1 cellular context compared by ENCODE assay signal in the genomic region with DNA sequence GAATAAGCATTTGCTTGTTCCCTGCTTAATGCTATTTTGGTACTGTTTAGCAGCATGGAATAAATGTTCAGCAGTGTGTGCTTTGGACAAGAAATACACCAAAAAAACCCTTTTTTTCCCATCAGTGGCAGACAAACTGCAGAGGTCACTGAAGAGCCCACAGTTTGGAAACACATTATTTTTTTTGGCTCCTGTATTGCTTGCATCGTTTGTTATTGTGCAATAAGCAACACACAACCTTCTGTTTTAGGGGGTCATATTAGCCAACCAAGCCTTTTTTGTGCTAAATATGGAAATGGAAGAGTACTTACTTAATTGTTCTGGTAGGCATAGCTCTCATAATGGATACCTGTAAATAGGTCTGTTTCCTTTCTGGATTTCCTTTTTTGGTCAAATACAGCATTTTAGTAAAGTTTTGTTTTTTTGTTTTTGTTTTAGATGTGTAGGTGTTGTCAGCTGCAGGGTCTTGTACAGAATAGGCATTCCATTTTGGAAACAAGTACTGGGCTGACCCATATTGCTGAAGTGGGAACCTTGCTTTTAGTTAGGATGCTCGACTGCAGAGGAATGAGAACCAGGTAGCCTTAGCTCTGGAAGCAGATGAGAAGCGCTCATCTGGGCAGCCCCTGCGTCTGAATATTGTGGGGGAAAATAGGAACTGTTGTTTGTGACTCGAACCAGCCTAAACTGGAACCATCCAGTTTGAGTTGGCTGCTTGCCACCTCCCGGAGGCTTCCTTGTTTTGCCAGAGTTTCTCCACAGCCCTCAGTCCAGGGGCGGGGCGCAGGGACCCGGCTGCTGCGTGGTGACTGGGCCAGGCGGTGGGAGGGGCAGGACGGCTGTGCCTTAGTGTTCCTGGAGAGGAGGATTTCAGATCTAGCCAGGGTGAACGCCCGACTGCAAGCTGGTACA.
TF ChIP-seq lines count a peak whose summit lies in the region.

No MANE protein-coding gene starts in this region.

TF ChIP-seq in HepG2, 621 proteins besides CTCF, POLR2A, EP300 and RAD21 (continued from another document and continues in another):
- TF ChIP-seq, protein P1, sequence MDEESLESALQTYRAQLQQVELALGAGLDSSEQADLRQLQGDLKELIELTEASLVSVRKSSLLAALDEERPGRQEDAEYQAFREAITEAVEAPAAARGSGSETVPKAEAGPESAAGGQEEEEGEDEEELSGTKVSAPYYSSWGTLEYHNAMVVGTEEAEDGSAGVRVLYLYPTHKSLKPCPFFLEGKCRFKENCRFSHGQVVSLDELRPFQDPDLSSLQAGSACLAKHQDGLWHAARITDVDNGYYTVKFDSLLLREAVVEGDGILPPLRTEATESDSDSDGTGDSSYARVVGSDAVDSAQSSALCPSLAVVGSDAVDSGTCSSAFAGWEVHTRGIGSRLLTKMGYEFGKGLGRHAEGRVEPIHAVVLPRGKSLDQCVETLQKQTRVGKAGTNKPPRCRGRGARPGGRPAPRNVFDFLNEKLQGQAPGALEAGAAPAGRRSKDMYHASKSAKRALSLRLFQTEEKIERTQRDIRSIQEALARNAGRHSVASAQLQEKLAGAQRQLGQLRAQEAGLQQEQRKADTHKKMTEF (CRISPR knock-in tag; IDR thresholded peaks at IDR 0.05), result 0 out of 2 replicates have a peak, but pooled peaks have one; percentile 54
- TF ChIP-seq ZNF792 (CRISPR knock-in tag; IDR thresholded peaks at IDR 0.05), result peak; percentile 10; the same call in 1 of the 2 replicates
- TF ChIP-seq, protein P2, sequence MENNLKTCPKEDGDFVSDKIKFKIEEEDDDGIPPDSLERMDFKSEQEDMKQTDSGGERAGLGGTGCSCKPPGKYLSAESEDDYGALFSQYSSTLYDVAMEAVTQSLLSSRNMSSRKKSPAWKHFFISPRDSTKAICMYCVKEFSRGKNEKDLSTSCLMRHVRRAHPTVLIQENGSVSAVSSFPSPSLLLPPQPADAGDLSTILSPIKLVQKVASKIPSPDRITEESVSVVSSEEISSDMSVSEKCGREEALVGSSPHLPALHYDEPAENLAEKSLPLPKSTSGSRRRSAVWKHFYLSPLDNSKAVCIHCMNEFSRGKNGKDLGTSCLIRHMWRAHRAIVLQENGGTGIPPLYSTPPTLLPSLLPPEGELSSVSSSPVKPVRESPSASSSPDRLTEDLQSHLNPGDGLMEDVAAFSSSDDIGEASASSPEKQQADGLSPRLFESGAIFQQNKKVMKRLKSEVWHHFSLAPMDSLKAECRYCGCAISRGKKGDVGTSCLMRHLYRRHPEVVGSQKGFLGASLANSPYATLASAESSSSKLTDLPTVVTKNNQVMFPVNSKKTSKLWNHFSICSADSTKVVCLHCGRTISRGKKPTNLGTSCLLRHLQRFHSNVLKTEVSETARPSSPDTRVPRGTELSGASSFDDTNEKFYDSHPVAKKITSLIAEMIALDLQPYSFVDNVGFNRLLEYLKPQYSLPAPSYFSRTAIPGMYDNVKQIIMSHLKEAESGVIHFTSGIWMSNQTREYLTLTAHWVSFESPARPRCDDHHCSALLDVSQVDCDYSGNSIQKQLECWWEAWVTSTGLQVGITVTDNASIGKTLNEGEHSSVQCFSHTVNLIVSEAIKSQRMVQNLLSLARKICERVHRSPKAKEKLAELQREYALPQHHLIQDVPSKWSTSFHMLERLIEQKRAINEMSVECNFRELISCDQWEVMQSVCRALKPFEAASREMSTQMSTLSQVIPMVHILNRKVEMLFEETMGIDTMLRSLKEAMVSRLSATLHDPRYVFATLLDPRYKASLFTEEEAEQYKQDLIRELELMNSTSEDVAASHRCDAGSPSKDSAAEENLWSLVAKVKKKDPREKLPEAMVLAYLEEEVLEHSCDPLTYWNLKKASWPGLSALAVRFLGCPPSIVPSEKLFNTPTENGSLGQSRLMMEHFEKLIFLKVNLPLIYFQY (CRISPR knock-in tag; IDR thresholded peaks at IDR 0.05; ENCODE audit: borderline replicate concordance), result peak; percentile 77; the same call in 1 of the 2 replicates
- TF ChIP-seq HNRNPLL (IDR thresholded peaks at IDR 0.05; ENCODE audit: low read depth, low read length, poor library complexity, severe bottlenecking), result peak; percentile 41
- TF ChIP-seq, protein P3, sequence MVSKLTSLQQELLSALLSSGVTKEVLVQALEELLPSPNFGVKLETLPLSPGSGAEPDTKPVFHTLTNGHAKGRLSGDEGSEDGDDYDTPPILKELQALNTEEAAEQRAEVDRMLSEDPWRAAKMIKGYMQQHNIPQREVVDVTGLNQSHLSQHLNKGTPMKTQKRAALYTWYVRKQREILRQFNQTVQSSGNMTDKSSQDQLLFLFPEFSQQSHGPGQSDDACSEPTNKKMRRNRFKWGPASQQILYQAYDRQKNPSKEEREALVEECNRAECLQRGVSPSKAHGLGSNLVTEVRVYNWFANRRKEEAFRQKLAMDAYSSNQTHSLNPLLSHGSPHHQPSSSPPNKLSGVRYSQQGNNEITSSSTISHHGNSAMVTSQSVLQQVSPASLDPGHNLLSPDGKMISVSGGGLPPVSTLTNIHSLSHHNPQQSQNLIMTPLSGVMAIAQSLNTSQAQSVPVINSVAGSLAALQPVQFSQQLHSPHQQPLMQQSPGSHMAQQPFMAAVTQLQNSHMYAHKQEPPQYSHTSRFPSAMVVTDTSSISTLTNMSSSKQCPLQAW (CRISPR knock-in tag; IDR thresholded peaks at IDR 0.05), result peak; percentile 59
- TF ChIP-seq, protein P4, sequence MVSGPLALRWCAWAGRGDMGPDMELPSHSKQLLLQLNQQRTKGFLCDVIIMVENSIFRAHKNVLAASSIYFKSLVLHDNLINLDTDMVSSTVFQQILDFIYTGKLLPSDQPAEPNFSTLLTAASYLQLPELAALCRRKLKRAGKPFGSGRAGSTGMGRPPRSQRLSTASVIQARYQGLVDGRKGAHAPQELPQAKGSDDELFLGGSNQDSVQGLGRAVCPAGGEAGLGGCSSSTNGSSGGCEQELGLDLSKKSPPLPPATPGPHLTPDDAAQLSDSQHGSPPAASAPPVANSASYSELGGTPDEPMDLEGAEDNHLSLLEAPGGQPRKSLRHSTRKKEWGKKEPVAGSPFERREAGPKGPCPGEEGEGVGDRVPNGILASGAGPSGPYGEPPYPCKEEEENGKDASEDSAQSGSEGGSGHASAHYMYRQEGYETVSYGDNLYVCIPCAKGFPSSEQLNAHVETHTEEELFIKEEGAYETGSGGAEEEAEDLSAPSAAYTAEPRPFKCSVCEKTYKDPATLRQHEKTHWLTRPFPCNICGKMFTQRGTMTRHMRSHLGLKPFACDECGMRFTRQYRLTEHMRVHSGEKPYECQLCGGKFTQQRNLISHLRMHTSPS (CRISPR knock-in tag; IDR thresholded peaks at IDR 0.05; ENCODE audit: low read depth), result no peak
- TF ChIP-seq NR2F6 (IDR thresholded peaks at IDR 0.05), result no peak
- TF ChIP-seq NR2F6 (CRISPR knock-in tag; IDR thresholded peaks at IDR 0.05), result 0 out of 2 replicates have a peak, but pooled peaks have one; percentile 9
- TF ChIP-seq, protein P5, sequence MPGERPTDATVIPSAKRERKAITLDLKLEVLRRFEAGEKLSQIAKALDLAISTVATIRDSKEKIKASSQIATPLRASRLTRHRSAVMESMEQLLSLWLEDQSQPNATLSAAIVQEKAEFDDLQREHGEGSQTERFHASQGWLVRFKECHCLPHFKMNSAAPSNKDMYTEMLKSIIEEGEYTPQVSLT (CRISPR knock-in tag; IDR thresholded peaks at IDR 0.05; ENCODE audit: borderline replicate concordance, low read depth), result no peak
- peak; percentile 73 for TF ChIP-seq CEBPG (CRISPR knock-in tag; IDR thresholded peaks at IDR 0.05)
- TF ChIP-seq MYC (CRISPR knock-in tag; IDR thresholded peaks at IDR 0.05; ENCODE audit: borderline replicate concordance), result peak; percentile 43; the same call in 1 of the 2 replicates
- TF ChIP-seq NPAS2 (CRISPR knock-in tag; IDR thresholded peaks at IDR 0.05; ENCODE audit: borderline replicate concordance), result no peak
- TF ChIP-seq ETV5 (CRISPR knock-in tag; IDR thresholded peaks at IDR 0.05; ENCODE audit: borderline replicate concordance), result no peak; the same call in 1 of the 2 replicates
- TF ChIP-seq, protein P6, sequence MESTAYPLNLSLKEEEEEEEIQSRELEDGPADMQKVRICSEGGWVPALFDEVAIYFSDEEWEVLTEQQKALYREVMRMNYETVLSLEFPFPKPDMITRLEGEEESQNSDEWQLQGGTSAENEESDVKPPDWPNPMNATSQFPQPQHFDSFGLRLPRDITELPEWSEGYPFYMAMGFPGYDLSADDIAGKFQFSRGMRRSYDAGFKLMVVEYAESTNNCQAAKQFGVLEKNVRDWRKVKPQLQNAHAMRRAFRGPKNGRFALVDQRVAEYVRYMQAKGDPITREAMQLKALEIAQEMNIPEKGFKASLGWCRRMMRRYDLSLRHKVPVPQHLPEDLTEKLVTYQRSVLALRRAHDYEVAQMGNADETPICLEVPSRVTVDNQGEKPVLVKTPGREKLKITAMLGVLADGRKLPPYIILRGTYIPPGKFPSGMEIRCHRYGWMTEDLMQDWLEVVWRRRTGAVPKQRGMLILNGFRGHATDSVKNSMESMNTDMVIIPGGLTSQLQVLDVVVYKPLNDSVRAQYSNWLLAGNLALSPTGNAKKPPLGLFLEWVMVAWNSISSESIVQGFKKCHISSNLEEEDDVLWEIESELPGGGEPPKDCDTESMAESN (CRISPR knock-in tag; conservative IDR thresholded peaks at IDR 0.05), result no peak
- TF ChIP-seq SOX6 (IDR thresholded peaks at IDR 0.05), result no peak
- TF ChIP-seq SOX6 (CRISPR knock-in tag; IDR thresholded peaks at IDR 0.05), result peak; percentile 57; the same call in 1 of the 2 replicates
- TF ChIP-seq, protein P7, sequence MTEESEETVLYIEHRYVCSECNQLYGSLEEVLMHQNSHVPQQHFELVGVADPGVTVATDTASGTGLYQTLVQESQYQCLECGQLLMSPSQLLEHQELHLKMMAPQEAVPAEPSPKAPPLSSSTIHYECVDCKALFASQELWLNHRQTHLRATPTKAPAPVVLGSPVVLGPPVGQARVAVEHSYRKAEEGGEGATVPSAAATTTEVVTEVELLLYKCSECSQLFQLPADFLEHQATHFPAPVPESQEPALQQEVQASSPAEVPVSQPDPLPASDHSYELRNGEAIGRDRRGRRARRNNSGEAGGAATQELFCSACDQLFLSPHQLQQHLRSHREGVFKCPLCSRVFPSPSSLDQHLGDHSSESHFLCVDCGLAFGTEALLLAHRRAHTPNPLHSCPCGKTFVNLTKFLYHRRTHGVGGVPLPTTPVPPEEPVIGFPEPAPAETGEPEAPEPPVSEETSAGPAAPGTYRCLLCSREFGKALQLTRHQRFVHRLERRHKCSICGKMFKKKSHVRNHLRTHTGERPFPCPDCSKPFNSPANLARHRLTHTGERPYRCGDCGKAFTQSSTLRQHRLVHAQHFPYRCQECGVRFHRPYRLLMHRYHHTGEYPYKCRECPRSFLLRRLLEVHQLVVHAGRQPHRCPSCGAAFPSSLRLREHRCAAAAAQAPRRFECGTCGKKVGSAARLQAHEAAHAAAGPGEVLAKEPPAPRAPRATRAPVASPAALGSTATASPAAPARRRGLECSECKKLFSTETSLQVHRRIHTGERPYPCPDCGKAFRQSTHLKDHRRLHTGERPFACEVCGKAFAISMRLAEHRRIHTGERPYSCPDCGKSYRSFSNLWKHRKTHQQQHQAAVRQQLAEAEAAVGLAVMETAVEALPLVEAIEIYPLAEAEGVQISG (CRISPR knock-in tag; IDR thresholded peaks at IDR 0.05), result peak; percentile 48; the same call in 1 of the 2 replicates
- TF ChIP-seq, protein P8, sequence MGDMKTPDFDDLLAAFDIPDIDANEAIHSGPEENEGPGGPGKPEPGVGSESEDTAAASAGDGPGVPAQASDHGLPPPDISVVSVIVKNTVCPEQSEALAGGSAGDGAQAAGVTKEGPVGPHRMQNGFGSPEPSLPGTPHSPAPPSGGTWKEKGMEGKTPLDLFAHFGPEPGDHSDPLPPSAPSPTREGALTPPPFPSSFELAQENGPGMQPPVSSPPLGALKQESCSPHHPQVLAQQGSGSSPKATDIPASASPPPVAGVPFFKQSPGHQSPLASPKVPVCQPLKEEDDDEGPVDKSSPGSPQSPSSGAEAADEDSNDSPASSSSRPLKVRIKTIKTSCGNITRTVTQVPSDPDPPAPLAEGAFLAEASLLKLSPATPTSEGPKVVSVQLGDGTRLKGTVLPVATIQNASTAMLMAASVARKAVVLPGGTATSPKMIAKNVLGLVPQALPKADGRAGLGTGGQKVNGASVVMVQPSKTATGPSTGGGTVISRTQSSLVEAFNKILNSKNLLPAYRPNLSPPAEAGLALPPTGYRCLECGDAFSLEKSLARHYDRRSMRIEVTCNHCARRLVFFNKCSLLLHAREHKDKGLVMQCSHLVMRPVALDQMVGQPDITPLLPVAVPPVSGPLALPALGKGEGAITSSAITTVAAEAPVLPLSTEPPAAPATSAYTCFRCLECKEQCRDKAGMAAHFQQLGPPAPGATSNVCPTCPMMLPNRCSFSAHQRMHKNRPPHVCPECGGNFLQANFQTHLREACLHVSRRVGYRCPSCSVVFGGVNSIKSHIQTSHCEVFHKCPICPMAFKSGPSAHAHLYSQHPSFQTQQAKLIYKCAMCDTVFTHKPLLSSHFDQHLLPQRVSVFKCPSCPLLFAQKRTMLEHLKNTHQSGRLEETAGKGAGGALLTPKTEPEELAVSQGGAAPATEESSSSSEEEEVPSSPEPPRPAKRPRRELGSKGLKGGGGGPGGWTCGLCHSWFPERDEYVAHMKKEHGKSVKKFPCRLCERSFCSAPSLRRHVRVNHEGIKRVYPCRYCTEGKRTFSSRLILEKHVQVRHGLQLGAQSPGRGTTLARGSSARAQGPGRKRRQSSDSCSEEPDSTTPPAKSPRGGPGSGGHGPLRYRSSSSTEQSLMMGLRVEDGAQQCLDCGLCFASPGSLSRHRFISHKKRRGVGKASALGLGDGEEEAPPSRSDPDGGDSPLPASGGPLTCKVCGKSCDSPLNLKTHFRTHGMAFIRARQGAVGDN (CRISPR knock-in tag; IDR thresholded peaks at IDR 0.05), result peak; percentile 77
- TF ChIP-seq CREB1 (IDR thresholded peaks at IDR 0.05), result no peak
- peak; percentile 4 for TF ChIP-seq CREB1 (CRISPR knock-in tag; IDR thresholded peaks at IDR 0.05)
- TF ChIP-seq, protein P9, sequence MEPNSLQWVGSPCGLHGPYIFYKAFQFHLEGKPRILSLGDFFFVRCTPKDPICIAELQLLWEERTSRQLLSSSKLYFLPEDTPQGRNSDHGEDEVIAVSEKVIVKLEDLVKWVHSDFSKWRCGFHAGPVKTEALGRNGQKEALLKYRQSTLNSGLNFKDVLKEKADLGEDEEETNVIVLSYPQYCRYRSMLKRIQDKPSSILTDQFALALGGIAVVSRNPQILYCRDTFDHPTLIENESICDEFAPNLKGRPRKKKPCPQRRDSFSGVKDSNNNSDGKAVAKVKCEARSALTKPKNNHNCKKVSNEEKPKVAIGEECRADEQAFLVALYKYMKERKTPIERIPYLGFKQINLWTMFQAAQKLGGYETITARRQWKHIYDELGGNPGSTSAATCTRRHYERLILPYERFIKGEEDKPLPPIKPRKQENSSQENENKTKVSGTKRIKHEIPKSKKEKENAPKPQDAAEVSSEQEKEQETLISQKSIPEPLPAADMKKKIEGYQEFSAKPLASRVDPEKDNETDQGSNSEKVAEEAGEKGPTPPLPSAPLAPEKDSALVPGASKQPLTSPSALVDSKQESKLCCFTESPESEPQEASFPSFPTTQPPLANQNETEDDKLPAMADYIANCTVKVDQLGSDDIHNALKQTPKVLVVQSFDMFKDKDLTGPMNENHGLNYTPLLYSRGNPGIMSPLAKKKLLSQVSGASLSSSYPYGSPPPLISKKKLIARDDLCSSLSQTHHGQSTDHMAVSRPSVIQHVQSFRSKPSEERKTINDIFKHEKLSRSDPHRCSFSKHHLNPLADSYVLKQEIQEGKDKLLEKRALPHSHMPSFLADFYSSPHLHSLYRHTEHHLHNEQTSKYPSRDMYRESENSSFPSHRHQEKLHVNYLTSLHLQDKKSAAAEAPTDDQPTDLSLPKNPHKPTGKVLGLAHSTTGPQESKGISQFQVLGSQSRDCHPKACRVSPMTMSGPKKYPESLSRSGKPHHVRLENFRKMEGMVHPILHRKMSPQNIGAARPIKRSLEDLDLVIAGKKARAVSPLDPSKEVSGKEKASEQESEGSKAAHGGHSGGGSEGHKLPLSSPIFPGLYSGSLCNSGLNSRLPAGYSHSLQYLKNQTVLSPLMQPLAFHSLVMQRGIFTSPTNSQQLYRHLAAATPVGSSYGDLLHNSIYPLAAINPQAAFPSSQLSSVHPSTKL (CRISPR knock-in tag; IDR thresholded peaks at IDR 0.05), result peak; percentile 57; the same call in 1 of the 2 replicates
- peak; percentile 71 for TF ChIP-seq KMT2A (CRISPR knock-in tag; IDR thresholded peaks at IDR 0.05)
